8 cellular contexts compared by ENCODE assay signal in genomic region chr16:3023669-3024478, GRCh38. TPM values are rescaled to one million over a fixed set of nuclear protein-coding genes. Genes with fewer than 3 reads are reported as not detected.
A peak's percentile ranks its signal among the peaks of the same experiment; 100 is the strongest.
DNase-seq lines count a peak whose midpoint lies in the region; ATAC-seq, FAIRE-seq and TF ChIP-seq lines count a peak whose summit lies in the region.

Gene HCFC1R1 (minus strand): TSS chr16:3023942. CDS start chr16:3023941, 1 bp downstream.
Gene THOC6 (plus strand): TSS chr16:3024035. CDS start chr16:3024327, 292 bp downstream.

- H3K27ac ChIP-seq in DND-41 (ENCODE audit: low read length) = peak within 1 kb of the TSS; percentile 94
- H3K27ac ChIP-seq in Karpas-422 (ENCODE audit: low read length) = peak within 1 kb of the TSS; percentile 66

- peak within 1 kb of the TSS; percentile 81 for H3K4me2 ChIP-seq in DND-41 (ENCODE audit: insufficient read depth, low read length)
- H3K4me2 ChIP-seq in Karpas-422 (ENCODE audit: low read depth, low read length, poor library complexity, severe bottlenecking) = peak within 1 kb of the TSS; percentile 82

- H3K9me3 ChIP-seq in DND-41 (ENCODE audit: insufficient read depth, low read length, severe bottlenecking) (no peaks in the 10 kb centered on the region), Karpas-422 (ENCODE audit: low read length) (no peaks in the 10 kb centered on the region)

- H2AFZ ChIP-seq in DND-41 (ENCODE audit: low read depth, low read length) (peak within 1 kb of the TSS; percentile 75), Karpas-422 (ENCODE audit: low read length) (peak within 1 kb of the TSS; percentile 63; the same call in 1 of the 2 replicates)

- no peaks in the 10 kb centered on the region for H3K9me2 ChIP-seq in Karpas-422 (replicated peaks; ENCODE audit: insufficient read depth, low read length)

- H3K36me3 ChIP-seq in DND-41 (ENCODE audit: insufficient read depth, low read length) (peaks cover 22% of the 10 kb centered on the region), Karpas-422 (ENCODE audit: insufficient read depth, low read length) (no peaks in the 10 kb centered on the region; the same call in 1 of the 2 replicates)

- peaks cover 26% of the 10 kb centered on the region for H4K20me1 ChIP-seq in DND-41 (ENCODE audit: insufficient read depth, low read length)
- 0 out of 2 replicates have a peak, but pooled peaks cover 3% of the 10 kb centered on the region for H4K20me1 ChIP-seq in Karpas-422 (ENCODE audit: insufficient read depth, low read depth, low read length)

- peak; percentile 2 for TF ChIP-seq CTCF in DND-41 (IDR thresholded peaks at IDR 0.05; ENCODE audit: borderline replicate concordance, extremely low read depth, low read length, poor library complexity, severe bottlenecking)

- H3K27me3 ChIP-seq in DND-41 (ENCODE audit: insufficient read depth, low read length, poor library complexity) (no peaks in the 10 kb centered on the region), Karpas-422 (ENCODE audit: low read length) (no peaks in the 10 kb centered on the region)

- H3K4me3 ChIP-seq in DND-41 (ENCODE audit: low read depth in 1 of 2, low read length in 2 of 2) (peak within 1 kb of the TSS; percentile 25 to 67), Karpas-422 (ENCODE audit: low read length) (peak within 1 kb of the TSS; percentile 70)

- ATAC-seq in DND-41 (ENCODE audit: insufficient read depth, low read depth) (peak; percentile 88), GM21825 (IDR thresholded peaks at IDR 0.05; ENCODE audit: unreplicated experiment) (peak; percentile 56), esophagus mucosa (peak; percentile 69)

- DNase-seq in DND-41 (peak; percentile 97), Karpas-422 (peak; percentile 99), RCC 7860 (ENCODE audit: low spot score) (peak; percentile 98), myocyte (ENCODE audit: low read depth) (peak; percentile 98)
- DNase-seq in activated T-cell treated with anti-CD3 and anti-CD28 coated beads, Interleukin-2, amount 50 U/mL, for 48 hours = peak; percentile 97
- DNase-seq in stimulated activated CD8-positive, alpha-beta memory T cell treated with anti-CD3 and anti-CD28 coated beads, Interleukin-7, amount 100 ng/mL, for 4 hours (ENCODE audit: low read depth in 2 of 2) = peak; percentile 92 to 94

- H3K4me1 ChIP-seq in DND-41 (ENCODE audit: insufficient read depth, low read length) = peaks cover 62% of the 10 kb centered on the region
- H3K4me1 ChIP-seq in Karpas-422 (ENCODE audit: low read length) = peaks cover 50% of the 10 kb centered on the region

- H3K79me2 ChIP-seq in DND-41 (ENCODE audit: insufficient read depth, low read length) (peaks cover 12% of the 10 kb centered on the region), Karpas-422 (ENCODE audit: low read length) (peaks cover 4% of the 10 kb centered on the region)

- H3K9ac ChIP-seq in DND-41 (ENCODE audit: low read depth, low read length) (peak within 1 kb of the TSS; percentile 70), Karpas-422 (ENCODE audit: low read length) (peak within 1 kb of the TSS; percentile 78)

- FAIRE-seq in RCC 7860 (lab: Jason Lieb, UNC) = peak; percentile 75

RNA-seq across cellular contexts. Expression of gene HCFC1R1, which starts in this region (rescaled TPM):
- total RNA-seq in Karpas-422 (2014; rRNA removed; shearing (Covaris generic); ENCODE audit: low replicate concordance) = 51.7 and 67.8 TPM in 2 replicates
- 26.6 TPM for total RNA-seq in esophagus mucosa
- 23.0 and 34.9 TPM in 2 replicates for total RNA-seq in myocyte
- 234 TPM for polyA plus RNA-seq in myocyte (2012)

RNA-seq across cellular contexts. Expression of gene THOC6, which starts in this region (rescaled TPM):
- total RNA-seq in Karpas-422 (2014; rRNA removed; shearing (Covaris generic); ENCODE audit: low replicate concordance) = 20.0 and 35.8 TPM in 2 replicates
- 21.3 TPM for total RNA-seq in esophagus mucosa
- total RNA-seq in myocyte = 19.8 and 23.7 TPM in 2 replicates
- 23.8 TPM for polyA plus RNA-seq in myocyte (2012)

Comparison
In these comparisons a context has a peak if more than half of its experiments do, and no peak if none do; other contexts are left out.
1. Peak in every context shown above with its lines: DNase-seq, ATAC-seq, H3K4me3 ChIP-seq and H3K27ac ChIP-seq.